In the genomic region with DNA sequence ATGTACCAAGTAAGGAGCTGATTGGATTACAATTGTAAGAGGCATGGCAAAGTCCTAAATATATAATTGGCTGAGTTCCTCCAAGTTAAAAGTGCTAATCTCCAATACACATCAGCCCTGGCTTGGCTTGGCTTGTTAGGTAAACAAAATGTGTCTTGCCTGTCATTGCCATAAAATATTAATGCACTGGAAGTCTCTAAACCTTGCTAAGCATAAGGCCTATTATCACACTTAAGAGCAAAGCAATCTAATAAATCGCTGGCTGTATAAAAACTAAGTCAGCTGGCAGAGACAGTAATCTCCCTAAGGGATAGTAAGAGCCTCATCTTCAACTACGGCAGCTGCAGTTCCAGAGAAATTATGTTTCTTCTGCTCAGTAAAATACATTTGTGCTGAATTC, we compare ENCODE assay signal across 20 cellular contexts.
DNase-seq lines count a peak whose midpoint lies in the region; ATAC-seq and TF ChIP-seq lines count a peak whose summit lies in the region.
"Had no signal": no experiment of that assay in that cellular context is flagged by ENCODE, and none has a peak within 500 bp of the region (broad histone marks: within the 10 kb centered on the region; RNA-seq: fewer than 3 reads in every experiment).

No MANE protein-coding gene starts in this region.

- TF ChIP-seq CTCF in brain (conservative IDR thresholded peaks at IDR 0.05) (no peak), nephron (IDR thresholded peaks at IDR 0.05; ENCODE audit: unreplicated experiment in 3 of 3) (no peak)

- intact Hi-C loops in sciatic nerve (cut with DNase I) = no loop called here

- H3K36me3 Mint-ChIP-seq in brain = no peaks in the 10 kb centered on the region
- H3K36me3 Mint-ChIP-seq in nephron (ENCODE audit: low read depth) = no peaks in the 10 kb centered on the region
- H3K36me3 Mint-ChIP-seq: activated naive CD8-positive, alpha-beta T cell treated with anti-CD3 and anti-CD28 coated beads, Interleukin-2, amount 10 ng/mL, durations not matched to agents 7 days and 5 days; naive thymus-derived CD8-positive, alpha-beta T cell had no signal

- ATAC-seq in sciatic nerve = no peak
- ATAC-seq: naive thymus-derived CD8-positive, alpha-beta T cell had no signal

- H3K4me1 Mint-ChIP-seq in brain = peaks cover 57% of the 10 kb centered on the region
- H3K4me1 Mint-ChIP-seq in nephron = peaks cover 41% of the 10 kb centered on the region
- H3K4me1 Mint-ChIP-seq: activated CD4-positive, alpha-beta memory T cell treated with anti-CD3 and anti-CD28 coated beads, Interleukin-2, amount 10 ng/mL, durations not matched to agents 7 days and 5 days; activated naive CD8-positive, alpha-beta T cell treated with anti-CD3 and anti-CD28 coated beads, Interleukin-2, amount 10 ng/mL, durations not matched to agents 7 days and 5 days; B cell; naive thymus-derived CD8-positive, alpha-beta T cell had no signal

- H3K4me3 Mint-ChIP-seq in brain (no peak overlapping the region), nephron (no peak overlapping the region)
- H3K4me3 Mint-ChIP-seq: activated CD4-positive, alpha-beta memory T cell treated with anti-CD3 and anti-CD28 coated beads, Interleukin-2, amount 10 ng/mL, durations not matched to agents 7 days and 5 days; activated naive CD8-positive, alpha-beta T cell treated with anti-CD3 and anti-CD28 coated beads, Interleukin-2, amount 10 ng/mL, durations not matched to agents 7 days and 5 days; B cell; naive thymus-derived CD8-positive, alpha-beta T cell; T-helper 2 cell treated with Interferon-gamma antibody and Interleukin-4, amounts not matched to agents 5 μg/mL and 100 μg/mL, for 36 hours had no signal

- H3K27ac Mint-ChIP-seq in brain (peak overlapping the region; percentile 9 to 98 (median 57)), nephron (peak overlapping the region; percentile 40 to 83 (median 65))
- H3K27ac Mint-ChIP-seq: activated CD4-positive, alpha-beta memory T cell treated with anti-CD3 and anti-CD28 coated beads, Interleukin-2, amount 10 ng/mL, durations not matched to agents 7 days and 5 days; activated naive CD8-positive, alpha-beta T cell treated with anti-CD3 and anti-CD28 coated beads, Interleukin-2, amount 10 ng/mL, durations not matched to agents 7 days and 5 days; B cell; naive thymus-derived CD8-positive, alpha-beta T cell; T-helper 2 cell treated with Interferon-gamma antibody and Interleukin-4, amounts not matched to agents 5 μg/mL and 100 μg/mL, for 36 hours had no signal

- H3K27me3 Mint-ChIP-seq in brain (no peaks in the 10 kb centered on the region), nephron (ENCODE audit: low read depth) (no peaks in the 10 kb centered on the region)
- H3K27me3 Mint-ChIP-seq: activated CD4-positive, alpha-beta memory T cell treated with anti-CD3 and anti-CD28 coated beads, Interleukin-2, amount 10 ng/mL, durations not matched to agents 7 days and 5 days; activated naive CD8-positive, alpha-beta T cell treated with anti-CD3 and anti-CD28 coated beads, Interleukin-2, amount 10 ng/mL, durations not matched to agents 7 days and 5 days; B cell; naive thymus-derived CD8-positive, alpha-beta T cell had no signal

- DNase-seq in NCI-H1105 treated with DMSO at 0.1 percent for 48 hours (lab: John Stamatoyannopoulos, UW) (peak; percentile 45), NCI-H1105 (lab: John Stamatoyannopoulos, UW) (no peak), NCI-H1092 treated with DMSO at 0.1 percent for 48 hours (lab: John Stamatoyannopoulos, UW) (peak; percentile 62), SKM-1 treated with dmso at 0.1 percent for 144 hours (lab: John Stamatoyannopoulos, UW; ENCODE audit: unreplicated experiment) (no peak), sciatic nerve (ENCODE audit: low spot score) (no peak)
- DNase-seq in activated CD4-positive, alpha-beta T cell treated with anti-CD3 and anti-CD28 coated beads for 1 hour = no peak
- DNase-seq: activated CD4-positive, alpha-beta memory T cell treated with anti-CD3 and anti-CD28 coated beads, Interleukin-2, amount 10 ng/mL, durations not matched to agents 7 days and 5 days; activated effector memory CD4-positive, alpha-beta T cell treated with Interleukin-2 at 50 U/mL for 16 hours; activated naive CD8-positive, alpha-beta T cell treated with anti-CD3 and anti-CD28 coated beads, Interleukin-2, amount 10 ng/mL, durations not matched to agents 7 days and 5 days; effector CD4-positive, alpha-beta T cell; Kasumi-1; naive thymus-derived CD8-positive, alpha-beta T cell; NCI-H1436; NCI-H2227 treated with DMSO at 0.1 percent for 48 hours; stimulated activated CD4-positive, alpha-beta T cell treated with anti-CD3 and anti-CD28 coated beads, Interleukin-15, amount 100 ng/mL, for 24 hours; trophoblast cell had no signal

- H3K9me3 Mint-ChIP-seq in brain (peaks cover 0 to 2% (median 0%) of the 10 kb centered on the region in 5 experiments), nephron (peaks cover 2% of the 10 kb centered on the region)
- H3K9me3 Mint-ChIP-seq: activated CD4-positive, alpha-beta memory T cell treated with anti-CD3 and anti-CD28 coated beads, Interleukin-2, amount 10 ng/mL, durations not matched to agents 7 days and 5 days; activated naive CD8-positive, alpha-beta T cell treated with anti-CD3 and anti-CD28 coated beads, Interleukin-2, amount 10 ng/mL, durations not matched to agents 7 days and 5 days; T-helper 2 cell treated with Interferon-gamma antibody and Interleukin-4, amounts not matched to agents 5 μg/mL and 100 μg/mL, for 36 hours had no signal

Comparison
In these comparisons a context has a peak if more than half of its experiments do, and no peak if none do; other contexts are left out.
1. DNase-seq: peak in NCI-H1105 treated with DMSO at 0.1 percent for 48 hours (single experiment) and NCI-H1092 treated with DMSO at 0.1 percent for 48 hours (single experiment); none in NCI-H1105 (single experiment), SKM-1 treated with dmso at 0.1 percent for 144 hours (single experiment), activated CD4-positive, alpha-beta T cell treated with anti-CD3 and anti-CD28 coated beads for 1 hour (single experiment) and sciatic nerve (single experiment).